ENCODE assay signal across 1 cellular context in the genomic region with DNA sequence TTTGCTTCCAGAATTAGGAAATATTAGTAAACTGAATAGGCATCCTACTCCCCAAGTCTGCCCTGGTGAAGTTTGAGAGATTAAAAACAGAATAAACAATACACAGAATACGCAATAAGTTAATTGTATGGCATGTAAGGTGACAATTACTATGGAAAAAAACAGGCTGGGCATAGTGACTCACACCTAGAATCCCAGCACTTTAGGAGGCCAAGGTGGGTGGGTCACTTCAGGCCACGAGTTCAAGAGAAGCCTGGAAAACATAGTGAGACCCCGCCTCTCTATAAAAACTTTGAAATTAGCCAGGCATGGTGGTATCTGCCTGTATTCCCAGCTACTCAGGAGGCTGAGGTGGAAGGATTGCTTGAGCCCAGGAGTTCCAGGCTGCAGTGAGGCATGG.
TF ChIP-seq lines count a peak whose summit lies in the region.

No MANE protein-coding gene starts in this region.

TF ChIP-seq in A549, 52 proteins besides CTCF, POLR2A, EP300 and RAD21 (continued from another document):
- TF ChIP-seq, protein P1, sequence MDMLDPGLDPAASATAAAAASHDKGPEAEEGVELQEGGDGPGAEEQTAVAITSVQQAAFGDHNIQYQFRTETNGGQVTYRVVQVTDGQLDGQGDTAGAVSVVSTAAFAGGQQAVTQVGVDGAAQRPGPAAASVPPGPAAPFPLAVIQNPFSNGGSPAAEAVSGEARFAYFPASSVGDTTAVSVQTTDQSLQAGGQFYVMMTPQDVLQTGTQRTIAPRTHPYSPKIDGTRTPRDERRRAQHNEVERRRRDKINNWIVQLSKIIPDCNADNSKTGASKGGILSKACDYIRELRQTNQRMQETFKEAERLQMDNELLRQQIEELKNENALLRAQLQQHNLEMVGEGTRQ (IDR thresholded peaks at IDR 0.05) = no peak
- TF ChIP-seq FOXS1 (CRISPR knock-in tag; IDR thresholded peaks at IDR 0.05) (no peak), MAFK (IDR thresholded peaks at IDR 0.05; ENCODE audit: partially characterized antibody) (no peak), HOXB13 (CRISPR knock-in tag; IDR thresholded peaks at IDR 0.05; ENCODE audit: low read depth) (no peak), NR3C1 (IDR thresholded peaks at IDR 0.05) (no peak)
- TF ChIP-seq, protein P2, sequence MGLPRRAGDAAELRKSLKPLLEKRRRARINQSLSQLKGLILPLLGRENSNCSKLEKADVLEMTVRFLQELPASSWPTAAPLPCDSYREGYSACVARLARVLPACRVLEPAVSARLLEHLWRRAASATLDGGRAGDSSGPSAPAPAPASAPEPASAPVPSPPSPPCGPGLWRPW (IDR thresholded peaks at IDR 0.05) = no peak
